ENCODE assay signal across 15 cellular contexts in genomic region chr20:20843982-20844381, GRCh38.
DNase-seq lines count a peak whose midpoint lies in the region; ATAC-seq, FAIRE-seq and TF ChIP-seq lines count a peak whose summit lies in the region.
"Had no signal": no experiment of that assay in that cellular context is flagged by ENCODE, and none has a peak within 500 bp of the region (broad histone marks: within the 10 kb centered on the region; RNA-seq: fewer than 3 reads in every experiment).

No MANE protein-coding gene starts in this region.

- no peaks in the 10 kb centered on the region for H3K79me1 ChIP-seq in trophoblast cell (ENCODE audit: low read length)

- FAIRE-seq in GM12878 (lab: Jason Lieb, UNC) = no peak
- FAIRE-seq: GM18507, GM19239 had no signal

- intact Hi-C loops in GM12878 (cut with micrococcal nuclease; ENCODE audit: unreplicated experiment) = no loop called here

- H3K4me2 ChIP-seq in GM12878 (ENCODE audit: control insufficient read depth, insufficient read depth) (no peak overlapping the region), trophoblast cell (ENCODE audit: low read length) (no peak overlapping the region)

- H3K27me3 ChIP-seq in H7 (ENCODE audit: control insufficient read depth, insufficient read depth, low read length) (no peaks in the 10 kb centered on the region), GM12878 (replicated peaks in 1 of 2; ENCODE audit: control insufficient read depth in 2 of 2, insufficient read depth in 2 of 2, low read length in 1 of 2) (no peaks in the 10 kb centered on the region; a peak in 1 of 4 replicates), trophoblast cell (ENCODE audit: insufficient read depth, low read length) (no peaks in the 10 kb centered on the region)
- H3K27me3 ChIP-seq: sigmoid colon had no signal

- RAD21 ChIA-PET in GM12878 (lab: Charles Lee; ENCODE audit: unreplicated experiment) = no interaction called here

- H2AK5ac ChIP-seq in trophoblast cell (ENCODE audit: low read length) = no peak overlapping the region

- no peaks in the 10 kb centered on the region for H4K20me1 ChIP-seq in GM12878 (ENCODE audit: control insufficient read depth, insufficient read depth)

- H3K4ac ChIP-seq in trophoblast cell (ENCODE audit: low read depth, low read length) = no peak overlapping the region

- no peak overlapping the region for H4K91ac ChIP-seq in trophoblast cell (ENCODE audit: low read depth, low read length)

- no peak overlapping the region for H3K9ac ChIP-seq in GM12878 (ENCODE audit: control insufficient read depth, insufficient read depth, low read length)
- H3K9ac ChIP-seq in trophoblast cell (ENCODE audit: low read length) = no peak overlapping the region

- no peak overlapping the region for H3K14ac ChIP-seq in trophoblast cell (ENCODE audit: low read length)

- in situ Hi-C loops in GM12878 (cut with MboI) = no loop called here
- in situ Hi-C loops in GM13976 (cut with MboI; ENCODE audit: low sequenced_read_pairs, unreplicated experiment) = no loop called here

- H3K4me1 ChIP-seq in GM12878 (ENCODE audit: control insufficient read depth, insufficient read depth, low read length) (no peaks in the 10 kb centered on the region), trophoblast cell (ENCODE audit: control insufficient read depth in 1 of 2, insufficient read depth in 2 of 2, low read length in 2 of 2) (peaks cover 3% of the 10 kb centered on the region in 2 experiments)
- H3K4me1 ChIP-seq: sigmoid colon had no signal

- H2BK12ac ChIP-seq in trophoblast cell (ENCODE audit: low read length) = no peak overlapping the region

- H2AFZ ChIP-seq in GM12878 (ENCODE audit: control insufficient read depth, low read depth, low read length) = no peak overlapping the region
- no peak overlapping the region for H2AFZ ChIP-seq in trophoblast cell (ENCODE audit: insufficient read depth, low read length, poor library complexity)

- no peak overlapping the region for H4K12ac ChIP-seq in trophoblast cell (ENCODE audit: low read depth, low read length)

- H2BK5ac ChIP-seq in trophoblast cell (ENCODE audit: low read depth, low read length, poor library complexity) = no peak overlapping the region

- H3K9me3 ChIP-seq in GM12878 (replicated peaks; ENCODE audit: control insufficient read depth, insufficient read depth, low read length) (no peaks in the 10 kb centered on the region), trophoblast cell (ENCODE audit: insufficient read depth, low read depth, low read length) (no peaks in the 10 kb centered on the region)
- H3K9me3 ChIP-seq: sigmoid colon had no signal

- H4K8ac ChIP-seq in trophoblast cell (ENCODE audit: low read depth, low read length) = no peak overlapping the region

- no peaks in the 10 kb centered on the region for H3K36me3 ChIP-seq in H7 (replicated peaks; ENCODE audit: control insufficient read depth, insufficient read depth, low read length)
- no peaks in the 10 kb centered on the region for H3K36me3 ChIP-seq in GM12878 (ENCODE audit: control insufficient read depth in 2 of 2, insufficient read depth in 2 of 2, low read length in 1 of 2)
- no peaks in the 10 kb centered on the region for H3K36me3 ChIP-seq in trophoblast cell (ENCODE audit: control insufficient read depth in 1 of 2, insufficient read depth in 2 of 2, low read length in 2 of 2)
- H3K36me3 ChIP-seq: sigmoid colon had no signal

- H3K27ac ChIP-seq in GM12878 (ENCODE audit: control insufficient read depth, insufficient read depth) (no peak overlapping the region), trophoblast cell (ENCODE audit: low read depth, low read length) (no peak overlapping the region)
- H3K27ac ChIP-seq: sigmoid colon had no signal

- no peak for TF ChIP-seq RAD21 in GM12878 (IDR thresholded peaks at IDR 0.05; ENCODE audit: insufficient read depth, low read depth, low read length)

- no TSS peak for BruUV-seq in GM12878 (replicated peaks; lab: Mats Ljungman, UMichigan)

- H3K18ac ChIP-seq in trophoblast cell (ENCODE audit: low read length) = no peak overlapping the region

- CTCF ChIA-PET in GM12878 (lab: Yijun Ruan, JAX) = no interaction called here

- WGBS in GM12878 (ENCODE audit: insufficient coverage, insufficient replicate concordance, low lambda C conversion rate, missing lambda C conversion rate) = 2% methylated on average over 6 of the region's 6 CpGs
- no CpG with 5 or more reads among the region's 6 CpGs for WGBS in trophoblast cell (ENCODE audit: extremely low coverage, insufficient coverage, insufficient read length)

- TF ChIP-seq EP300 in GM12878 (IDR thresholded peaks at IDR 0.05; ENCODE audit: borderline replicate concordance in 1 of 2, control insufficient read depth in 1 of 2, low read depth in 2 of 2, low read length in 2 of 2) = no peak

- H3K4me3 ChIP-seq in H7 (ENCODE audit: insufficient read depth, low read depth, low read length) (no peak overlapping the region), NB4 (ENCODE audit: low read depth, low read length) (no peak overlapping the region), GM12878 (no peak overlapping the region), trophoblast cell (ENCODE audit: low read depth, low read length) (no peak overlapping the region)
- H3K4me3 ChIP-seq: sigmoid colon had no signal

- no peaks in the 10 kb centered on the region for H3K79me2 ChIP-seq in GM12878 (ENCODE audit: control insufficient read depth, insufficient read depth, low read length)
- no peaks in the 10 kb centered on the region for H3K79me2 ChIP-seq in trophoblast cell (ENCODE audit: control insufficient read depth, insufficient read depth, low read length, poor library complexity)

- no peak overlapping the region for H2BK120ac ChIP-seq in trophoblast cell (ENCODE audit: insufficient read depth, low read length, poor library complexity)

- no peak overlapping the region for H3K23ac ChIP-seq in trophoblast cell (ENCODE audit: low read length)

- SMC1A ChIA-PET in GM12878 (lab: Charles Lee; ENCODE audit: uncharacterized antibody, unreplicated experiment) = interaction anchor here (1.7 kb wide), 1 partner anchor 17 kb away, joined by 3 read pairs; no protein-coding TSS in a partner anchor

- TF ChIP-seq POLR2A in NB4 (IDR thresholded peaks at IDR 0.05; ENCODE audit: extremely low read depth, insufficient read length) (no peak), GM12878 (IDR thresholded peaks at IDR 0.05; ENCODE audit: low read depth, low read length) (no peak)

- 0 out of 3 replicates have a peak, but pooled peaks have one; percentile 14 for ATAC-seq in GM12878
- ATAC-seq: activated CD8-positive, alpha-beta T cell treated with anti-CD3 and anti-CD28 coated beads for 36 hours had no signal

- POLR2A ChIA-PET in GM12878 (lab: Charles Lee) = no interaction called here

- TF ChIP-seq CTCF in NB4 (IDR thresholded peaks at IDR 0.05; ENCODE audit: low read depth, low read length) (peak; percentile 34), GM12878 (IDR thresholded peaks at IDR 0.05 in 2 of 3, conservative IDR thresholded peaks at IDR 0.05 in 1 of 3; ENCODE audit: control insufficient read depth in 2 of 3, extremely low read depth in 1 of 3, insufficient read depth in 1 of 3, low read depth in 3 of 3, low read length in 3 of 3) (0 out of 6 replicates have a peak, but pooled peaks of 1 of the 3 experiments have one; percentile 5), GM13976 (IDR thresholded peaks at IDR 0.05; ENCODE audit: borderline replicate concordance, control extremely low read depth, extremely low read depth, insufficient read depth, missing control alignments) (no peak)

- DNase-seq in H7 = peak; percentile 82
- peak; percentile 47 for DNase-seq in NB4 (ENCODE audit: low read depth)
- no peak for DNase-seq in GM12878 (ENCODE audit: low read depth, low spot score)
- peak; percentile 33 to 44 for DNase-seq in trophoblast cell
- DNase-seq in GM13976 (ENCODE audit: low spot score) = no peak
- DNase-seq in OCI-M2 (lab: John Stamatoyannopoulos, UW; ENCODE audit: unreplicated experiment) = no peak
- no peak for DNase-seq in AG20443 (ENCODE audit: low spot score)
- DNase-seq: activated CD8-positive, alpha-beta T cell treated with anti-CD3 and anti-CD28 coated beads for 36 hours; effector memory CD4-positive, alpha-beta T cell; NCI-H1417 treated with DMSO at 0.1 percent for 48 hours; NCI-H226; sigmoid colon; stimulated activated CD4-positive, alpha-beta T cell treated with anti-CD3 and anti-CD28 coated beads, Interleukin-4, amount 100 ng/mL, for 4 hours had no signal

TF ChIP-seq in GM12878, 131 proteins besides CTCF, POLR2A, EP300 and RAD21 (continues in another document):
- TF ChIP-seq EGR1 (IDR thresholded peaks at IDR 0.05; ENCODE audit: borderline replicate concordance in 1 of 2, low read depth in 2 of 2, low read length in 2 of 2) = no peak
- no peak for TF ChIP-seq POLR2AphosphoS2 (IDR thresholded peaks at IDR 0.05; ENCODE audit: low read depth, low read length)
- TF ChIP-seq MEF2A (IDR thresholded peaks at IDR 0.05; ENCODE audit: insufficient read depth, low read depth, low read length) = no peak
- TF ChIP-seq, protein P1, sequence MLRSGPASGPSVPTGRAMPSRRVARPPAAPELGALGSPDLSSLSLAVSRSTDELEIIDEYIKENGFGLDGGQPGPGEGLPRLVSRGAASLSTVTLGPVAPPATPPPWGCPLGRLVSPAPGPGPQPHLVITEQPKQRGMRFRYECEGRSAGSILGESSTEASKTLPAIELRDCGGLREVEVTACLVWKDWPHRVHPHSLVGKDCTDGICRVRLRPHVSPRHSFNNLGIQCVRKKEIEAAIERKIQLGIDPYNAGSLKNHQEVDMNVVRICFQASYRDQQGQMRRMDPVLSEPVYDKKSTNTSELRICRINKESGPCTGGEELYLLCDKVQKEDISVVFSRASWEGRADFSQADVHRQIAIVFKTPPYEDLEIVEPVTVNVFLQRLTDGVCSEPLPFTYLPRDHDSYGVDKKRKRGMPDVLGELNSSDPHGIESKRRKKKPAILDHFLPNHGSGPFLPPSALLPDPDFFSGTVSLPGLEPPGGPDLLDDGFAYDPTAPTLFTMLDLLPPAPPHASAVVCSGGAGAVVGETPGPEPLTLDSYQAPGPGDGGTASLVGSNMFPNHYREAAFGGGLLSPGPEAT (IDR thresholded peaks at IDR 0.05; ENCODE audit: low read depth) = no peak
- no peak for TF ChIP-seq CBX5 (IDR thresholded peaks at IDR 0.05; ENCODE audit: low read depth)
- TF ChIP-seq BMI1 (IDR thresholded peaks at IDR 0.05; ENCODE audit: borderline replicate concordance) = no peak
- TF ChIP-seq RUNX3 (IDR thresholded peaks at IDR 0.05; ENCODE audit: low read length) = no peak
- TF ChIP-seq RB1 (IDR thresholded peaks at IDR 0.05; ENCODE audit: borderline replicate concordance) = no peak
- TF ChIP-seq, protein P2, sequence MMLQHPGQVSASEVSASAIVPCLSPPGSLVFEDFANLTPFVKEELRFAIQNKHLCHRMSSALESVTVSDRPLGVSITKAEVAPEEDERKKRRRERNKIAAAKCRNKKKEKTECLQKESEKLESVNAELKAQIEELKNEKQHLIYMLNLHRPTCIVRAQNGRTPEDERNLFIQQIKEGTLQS (IDR thresholded peaks at IDR 0.05; ENCODE audit: borderline replicate concordance, extremely low read depth, low read depth, low read length) = no peak

Comparison
In these comparisons a context has a peak if more than half of its experiments do, and no peak if none do; other contexts are left out.
1. DNase-seq: peak in H7 (single experiment), NB4 (single experiment) and trophoblast cell (2 of 2); none in GM12878 (single experiment), GM13976 (single experiment), OCI-M2 (single experiment) and AG20443 (single experiment).